In the genomic region with DNA sequence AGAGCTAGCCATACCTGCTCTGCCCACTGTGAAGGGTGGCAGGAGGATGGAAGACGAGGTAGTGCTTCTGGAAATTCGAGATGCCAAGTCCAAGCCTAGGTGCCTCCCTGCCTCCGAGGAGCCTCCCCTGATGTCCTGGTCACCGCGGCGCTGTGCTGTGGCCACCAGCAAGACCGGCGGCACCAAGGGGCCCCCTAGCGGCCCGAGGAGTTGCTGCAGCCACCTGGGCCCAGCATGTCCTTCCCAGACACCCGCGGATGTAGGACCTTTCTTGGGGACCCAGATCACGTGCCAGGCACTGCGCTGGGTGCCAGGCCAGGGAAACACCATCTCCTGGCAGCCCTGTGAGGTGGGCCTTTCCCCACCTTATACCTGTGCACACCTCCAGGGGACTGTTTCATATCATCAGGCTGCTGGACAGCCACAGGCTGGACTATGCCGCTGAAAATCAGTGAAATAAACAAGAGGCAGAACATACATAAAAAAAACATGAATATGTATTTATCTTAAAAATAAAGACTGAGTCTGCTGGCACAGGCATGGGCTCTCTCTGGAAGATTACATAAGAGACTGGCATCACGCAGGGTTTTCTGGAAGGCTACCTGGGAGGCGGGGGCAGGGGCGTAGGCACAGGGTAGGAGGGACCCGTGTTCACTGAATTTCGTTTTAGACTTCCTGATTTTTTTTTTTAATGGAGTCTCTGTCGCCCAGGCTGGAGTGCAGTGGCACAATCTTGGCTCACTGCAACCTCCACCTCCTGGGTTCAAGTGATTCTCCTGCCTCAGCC, we compare ENCODE assay signal across 8 cellular contexts. TPM values are rescaled to one million over a fixed set of nuclear protein-coding genes. Genes with fewer than 3 reads are reported as not detected.
DNase-seq lines count a peak whose midpoint lies in the region; ATAC-seq, FAIRE-seq and TF ChIP-seq lines count a peak whose summit lies in the region.

No MANE protein-coding gene starts in this region.

- H3K36me3 ChIP-seq in mammary epithelial cell (ENCODE audit: insufficient read depth, low read length) (no peaks in the 10 kb centered on the region), keratinocyte (ENCODE audit: control insufficient read depth in 2 of 2, extremely low read depth in 1 of 2, insufficient read depth in 2 of 2, low read length in 2 of 2) (no peaks in the 10 kb centered on the region)

- no peaks in the 10 kb centered on the region for H3K9me3 Mint-ChIP-seq in WTC11

- CTCF ChIA-PET in WTC11 (lab: Charles Lee), result interaction anchor here (0.7 to 1.9 kb wide), 20 partner anchors 9 to 129 kb away, joined by 3 to 14 read pairs (median 4); partner anchors contain the start of gene CYP46A1
- CTCF ChIA-PET in mammary epithelial cell (lab: Charles Lee; ENCODE audit: low non-redundant PET), result no interaction called here

- H3K4me3 ChIP-seq in mammary epithelial cell (replicated peaks in 1 of 3; ENCODE audit: insufficient read depth in 1 of 3, low read depth in 2 of 3, low read length in 3 of 3), result no peak overlapping the region
- no peak overlapping the region for H3K4me3 ChIP-seq in keratinocyte (ENCODE audit: control insufficient read depth in 2 of 3, extremely low read depth in 1 of 3, insufficient read depth in 2 of 3, low read depth in 1 of 3, low read length in 3 of 3)

- H2AFZ ChIP-seq in mammary epithelial cell (ENCODE audit: low read depth, low read length), result peak overlapping the region; percentile 42
- H2AFZ ChIP-seq in keratinocyte (ENCODE audit: control insufficient read depth, low read length), result peak overlapping the region; percentile 2

- no peak overlapping the region for H3K27ac Mint-ChIP-seq in WTC11

- H3K4me3 Mint-ChIP-seq in WTC11, result no peak overlapping the region

- no peaks in the 10 kb centered on the region for H3K36me3 Mint-ChIP-seq in WTC11

- H3K9me3 ChIP-seq in mammary epithelial cell (replicated peaks; ENCODE audit: insufficient read depth, low read length) (no peaks in the 10 kb centered on the region), keratinocyte (ENCODE audit: control insufficient read depth, low read depth, low read length) (no peaks in the 10 kb centered on the region)

- H3K9ac ChIP-seq in mammary epithelial cell (ENCODE audit: insufficient read depth, low read length), result no peak overlapping the region
- no peak overlapping the region for H3K9ac ChIP-seq in keratinocyte (ENCODE audit: control insufficient read depth, extremely low read depth, insufficient read depth, low read length)

- dilution Hi-C loops in mammary epithelial cell (cut with HindIII; ENCODE audit: low sequenced_read_pairs), result no loop called here
- dilution Hi-C loops in keratinocyte (cut with MboI; ENCODE audit: extremely low pct_ligation_motif_present, low sequenced_read_pairs), result no loop called here

- H3K9me1 ChIP-seq in keratinocyte (ENCODE audit: control insufficient read depth, extremely low read depth, insufficient read depth, low read length), result no peaks in the 10 kb centered on the region

- H3K4me1 Mint-ChIP-seq in WTC11, result peaks cover 15% of the 10 kb centered on the region

- H3K27me3 Mint-ChIP-seq in WTC11 (ENCODE audit: low read depth), result no peaks in the 10 kb centered on the region

- 24% methylated on average over 19 of the region's 21 CpGs for WGBS in mammary epithelial cell (ENCODE audit: low coverage, missing lambda C conversion rate)

- no TSS peak for BruUV-seq in mammary epithelial cell (replicated peaks; lab: Mats Ljungman, UMichigan)

- H4K20me1 ChIP-seq in mammary epithelial cell (ENCODE audit: insufficient read depth, low read length) (no peaks in the 10 kb centered on the region), keratinocyte (ENCODE audit: control insufficient read depth, extremely low read depth, insufficient read depth, low read length) (no peaks in the 10 kb centered on the region)

- in situ Hi-C loops in mammary epithelial cell (cut with MboI; ENCODE audit: low sequenced_read_pairs in 2 of 2), result loop anchor here in 1 of 2 donors (5.0 kb wide), 1 partner anchor 112 kb away; no protein-coding TSS in a partner anchor

- H3K4me1 ChIP-seq in mammary epithelial cell (ENCODE audit: insufficient read depth, low read length), result peaks cover 26% of the 10 kb centered on the region
- peaks cover 17% of the 10 kb centered on the region for H3K4me1 ChIP-seq in keratinocyte (ENCODE audit: control insufficient read depth, extremely low read depth, insufficient read depth, low read length)

- H3K27me3 ChIP-seq in mammary epithelial cell (ENCODE audit: insufficient read depth, low read length) (no peaks in the 10 kb centered on the region), keratinocyte (ENCODE audit: control insufficient read depth, extremely low read depth, insufficient read depth, low read length) (peaks cover 6% of the 10 kb centered on the region)

- H3K4me2 ChIP-seq in mammary epithelial cell (ENCODE audit: insufficient read depth, low read depth, low read length) (no peak overlapping the region), keratinocyte (ENCODE audit: control insufficient read depth, extremely low read depth, insufficient read depth, low read depth, low read length) (peak overlapping the region; percentile 29)

- no peak for FAIRE-seq in keratinocyte (lab: Jason Lieb, UNC)

- DNase-seq in ELR (ENCODE audit: low read depth) (peak; percentile 82), NCI-H2171 treated with DMSO at 0.1 percent for 48 hours (lab: John Stamatoyannopoulos, UW) (peak; percentile 42), WTC11 (ENCODE audit: low spot score) (peak; percentile 84), mammary epithelial cell (peak; percentile 51), keratinocyte (ENCODE audit: low read depth, low spot score) (no peak)
- DNase-seq in stimulated activated CD4-positive, alpha-beta T cell treated with anti-CD3 and anti-CD28 coated beads, Interleukin-1b, Interleukin-23, amount 100 ng/mL, for 4 hours (ENCODE audit: low read depth in 2 of 2), result peak; percentile 45 to 51

- H3K27ac ChIP-seq in mammary epithelial cell (ENCODE audit: insufficient read depth, low read depth, low read length) (no peak overlapping the region), keratinocyte (ENCODE audit: control insufficient read depth, insufficient read depth, low read length) (no peak overlapping the region)

- intact Hi-C loops in mammary epithelial cell (cut with micrococcal nuclease), result loop anchor here (1.0 to 5.0 kb wide), 5 partner anchors 25 to 242 kb away; partner anchors contain the start of gene CCDC85C

- POLR2A ChIA-PET in WTC11 (lab: Charles Lee), result interaction anchor here (0.6 kb wide), 1 partner anchor 410 kb away, joined by 3 read pairs; no protein-coding TSS in a partner anchor

- TF ChIP-seq CTCF in WTC11 (IDR thresholded peaks at IDR 0.05) (peak; percentile 98), mammary epithelial cell (conservative IDR thresholded peaks at IDR 0.05 in 1 of 2, IDR thresholded peaks at IDR 0.05 in 1 of 2; ENCODE audit: extremely low read depth in 1 of 2, insufficient read depth in 1 of 2, low read depth in 1 of 2, low read length in 2 of 2) (peak; percentile 90 to 99), keratinocyte (optimal IDR thresholded peaks at IDR 0.05 in 1 of 3, IDR thresholded peaks at IDR 0.05 in 1 of 3, conservative IDR thresholded peaks at IDR 0.05 in 1 of 3; ENCODE audit: extremely low read depth in 1 of 3, insufficient read depth in 2 of 3, low read length in 3 of 3) (peak in 2 of 3 experiments; percentile 87 to 99)

- ATAC-seq in HG02759 (IDR thresholded peaks at IDR 0.05; ENCODE audit: unreplicated experiment), result peak; percentile 78
- peak; percentile 91 for ATAC-seq in WTC11
- no peak for ATAC-seq in HG03520 (IDR thresholded peaks at IDR 0.05; ENCODE audit: unreplicated experiment)

- H3K79me2 ChIP-seq in mammary epithelial cell (ENCODE audit: insufficient read depth, low read length), result no peaks in the 10 kb centered on the region
- no peaks in the 10 kb centered on the region for H3K79me2 ChIP-seq in keratinocyte (ENCODE audit: control insufficient read depth, insufficient read depth, low read length)

TF ChIP-seq in WTC11, 78 proteins besides CTCF, POLR2A, EP300 and RAD21 (continues in another document):
- TF ChIP-seq SP1 (CRISPR knock-in tag; conservative IDR thresholded peaks at IDR 0.05), result peak; percentile 43

RNA-seq across cellular contexts. Expression of gene HHIPL1, which starts 15.9 kb away (rescaled TPM):
- 1.2 to 2.0 TPM (median 1.5 TPM) in 3 replicates for total RNA-seq in WTC11 (2021)
- total RNA-seq in mammary epithelial cell, result under 1 TPM; 0.38 to 0.83 TPM
- polyA plus RNA-seq in mammary epithelial cell, result 0.06 TPM
- polyA minus RNA-seq in mammary epithelial cell, result not detected
- polyA plus RNA-seq in keratinocyte, result 0.08 to 0.17 TPM (median 0.11 TPM) in 3 replicates
- polyA plus RNA-seq in keratinocyte (2011; ENCODE audit: low read depth), result 0.10 TPM
- 0.07 and 0.21 TPM in 2 replicates for polyA plus RNA-seq in keratinocyte (2011; cell fraction: cytosol; rRNA removed)
- polyA plus RNA-seq in keratinocyte (2011; cell fraction: nucleus; rRNA removed), result 0.34 and 0.39 TPM in 2 replicates
- 0.15 and 0.45 TPM in 2 replicates for polyA plus RNA-seq in keratinocyte (2012; ENCODE audit: low replicate concordance)
- 0.06 to 0.33 TPM (median 0.16 TPM) in 3 replicates for polyA minus RNA-seq in keratinocyte
- 0.58 TPM for polyA minus RNA-seq in keratinocyte (2011; cell fraction: cytosol; rRNA and poly(A)+ RNA removed)
- 0.42 and 0.47 TPM in 2 replicates for polyA minus RNA-seq in keratinocyte (2011; cell fraction: nucleus; rRNA and poly(A)+ RNA removed)

RNA-seq across cellular contexts. Expression of gene CCDC85C, which starts 25.0 kb away (rescaled TPM):
- 28.7 to 35.8 TPM (median 30.4 TPM) in 3 replicates for total RNA-seq in WTC11 (2021)
- 10 to 100 TPM in 1 of 2 donors, 1 to 10 TPM in 1; 8.3 to 32.6 TPM for total RNA-seq in mammary epithelial cell
- 15.1 TPM for polyA plus RNA-seq in mammary epithelial cell
- polyA minus RNA-seq in mammary epithelial cell, result 13.6 TPM
- 13.2 to 20.5 TPM (median 13.9 TPM) in 3 replicates for polyA plus RNA-seq in keratinocyte
- polyA plus RNA-seq in keratinocyte (2011; ENCODE audit: low read depth), result 11.3 TPM
- polyA plus RNA-seq in keratinocyte (2011; cell fraction: cytosol; rRNA removed), result 11.4 and 22.7 TPM in 2 replicates
- 18.7 and 22.5 TPM in 2 replicates for polyA plus RNA-seq in keratinocyte (2011; cell fraction: nucleus; rRNA removed)
- polyA plus RNA-seq in keratinocyte (2012; ENCODE audit: low replicate concordance), result 18.3 and 33.3 TPM in 2 replicates
- 21.5 to 37.0 TPM (median 30.4 TPM) in 3 replicates for polyA minus RNA-seq in keratinocyte
- 44.9 TPM for polyA minus RNA-seq in keratinocyte (2011; cell fraction: cytosol; rRNA and poly(A)+ RNA removed)
- polyA minus RNA-seq in keratinocyte (2011; cell fraction: nucleus; rRNA and poly(A)+ RNA removed), result 14.4 and 18.8 TPM in 2 replicates

RNA-seq across cellular contexts. Expression of gene CYP46A1, which starts 55.1 kb away (rescaled TPM):
- 0.57 to 0.77 TPM (median 0.73 TPM) in 3 replicates for total RNA-seq in WTC11 (2021)
- total RNA-seq in mammary epithelial cell, result not detected
- polyA plus RNA-seq in mammary epithelial cell, result not detected
- polyA minus RNA-seq in mammary epithelial cell, result not detected
- 0.01 TPM in 2 of 3 replicates, not detected in the other for polyA plus RNA-seq in keratinocyte
- 0.05 TPM for polyA plus RNA-seq in keratinocyte (2011; ENCODE audit: low read depth)
- polyA plus RNA-seq in keratinocyte (2011; cell fraction: cytosol; rRNA removed), result not detected in 2 replicates
- polyA plus RNA-seq in keratinocyte (2011; cell fraction: nucleus; rRNA removed), result 0.01 and 0.12 TPM in 2 replicates
- polyA plus RNA-seq in keratinocyte (2012; ENCODE audit: low replicate concordance), result 0.02 TPM in 1 of 2 replicates, not detected in the other
- polyA minus RNA-seq in keratinocyte, result not detected in 3 replicates
- polyA minus RNA-seq in keratinocyte (2011; cell fraction: cytosol; rRNA and poly(A)+ RNA removed), result not detected
- not detected in 2 replicates for polyA minus RNA-seq in keratinocyte (2011; cell fraction: nucleus; rRNA and poly(A)+ RNA removed)
